Comparison of ENCODE assay signal across 1 cellular context in genomic region chr6:12008366-12009179, GRCh38.
A peak's percentile ranks its signal among the peaks of the same experiment; 100 is the strongest.
TF ChIP-seq lines count a peak whose summit lies in the region.

No MANE protein-coding gene starts in this region.

TF ChIP-seq in K562, 482 proteins besides CTCF, POLR2A, EP300 and RAD21 (continued from another document and continues in another):
- peak; percentile 92 for TF ChIP-seq CHD1 (IDR thresholded peaks at IDR 0.05; ENCODE audit: low read length)
- TF ChIP-seq TRIM28 (IDR thresholded peaks at IDR 0.05): peak; percentile 19; the same call in 1 of the 2 replicates
- TF ChIP-seq RCOR1 (IDR thresholded peaks at IDR 0.05; ENCODE audit: borderline replicate concordance in 1 of 2, low read depth in 2 of 2, low read length in 2 of 2): peak; percentile 40 to 67; a peak in 3 of 4 replicates
- peak in 1 of 2 experiments; percentile 73; a peak in 1 of 4 replicates for TF ChIP-seq TBL1XR1 (IDR thresholded peaks at IDR 0.05; ENCODE audit: low read length in 2 of 2)
- no peak for TF ChIP-seq RFX7 (CRISPR knock-in tag; IDR thresholded peaks at IDR 0.05)
- peak; percentile 15 for TF ChIP-seq NEUROD1 (IDR thresholded peaks at IDR 0.05; ENCODE audit: borderline replicate concordance, low read depth, low read length, partially characterized antibody)
- TF ChIP-seq BACH1 (tag; IDR thresholded peaks at IDR 0.05): 0 out of 2 replicates have a peak, but pooled peaks have one; percentile 16
- peak; percentile 92 for TF ChIP-seq POLR2G (IDR thresholded peaks at IDR 0.05; ENCODE audit: low read depth, low read length)
- TF ChIP-seq GMEB1 (CRISPR knock-in tag; IDR thresholded peaks at IDR 0.05): peak; percentile 65; the same call in 1 of the 2 replicates
- peak; percentile 51 for TF ChIP-seq FOXM1 (IDR thresholded peaks at IDR 0.05; ENCODE audit: low read depth)
- 0 out of 2 replicates have a peak, but pooled peaks have one; percentile 68 for TF ChIP-seq FOXM1 (CRISPR knock-in tag; IDR thresholded peaks at IDR 0.05; ENCODE audit: low read depth)
- peak; percentile 74 for TF ChIP-seq RBBP5 (IDR thresholded peaks at IDR 0.05; ENCODE audit: borderline replicate concordance, insufficient read depth, low read length, poor library complexity, severe bottlenecking)
- peak; percentile 81 for TF ChIP-seq LCOR (CRISPR knock-in tag; IDR thresholded peaks at IDR 0.05)
- no peak for TF ChIP-seq PRPF4 (IDR thresholded peaks at IDR 0.05; ENCODE audit: insufficient read depth, low read depth, low read length, poor library complexity, severe bottlenecking)
- TF ChIP-seq, protein P1, sequence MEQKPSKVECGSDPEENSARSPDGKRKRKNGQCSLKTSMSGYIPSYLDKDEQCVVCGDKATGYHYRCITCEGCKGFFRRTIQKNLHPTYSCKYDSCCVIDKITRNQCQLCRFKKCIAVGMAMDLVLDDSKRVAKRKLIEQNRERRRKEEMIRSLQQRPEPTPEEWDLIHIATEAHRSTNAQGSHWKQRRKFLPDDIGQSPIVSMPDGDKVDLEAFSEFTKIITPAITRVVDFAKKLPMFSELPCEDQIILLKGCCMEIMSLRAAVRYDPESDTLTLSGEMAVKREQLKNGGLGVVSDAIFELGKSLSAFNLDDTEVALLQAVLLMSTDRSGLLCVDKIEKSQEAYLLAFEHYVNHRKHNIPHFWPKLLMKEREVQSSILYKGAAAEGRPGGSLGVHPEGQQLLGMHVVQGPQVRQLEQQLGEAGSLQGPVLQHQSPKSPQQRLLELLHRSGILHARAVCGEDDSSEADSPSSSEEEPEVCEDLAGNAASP (IDR thresholded peaks at IDR 0.05): no peak
- TF ChIP-seq CHCHD3 (CRISPR knock-in tag; IDR thresholded peaks at IDR 0.05): peak; percentile 29; the same call in 1 of the 2 replicates
- no peak for TF ChIP-seq ZNF347 (CRISPR knock-in tag; IDR thresholded peaks at IDR 0.05; ENCODE audit: low read depth)
- 0 out of 2 replicates have a peak, but pooled peaks have one; percentile 24 for TF ChIP-seq KLF1 (tag; IDR thresholded peaks at IDR 0.05)
- TF ChIP-seq SMAD1 (IDR thresholded peaks at IDR 0.05; ENCODE audit: low read depth, low read length, partially characterized antibody): peak; percentile 87
- TF ChIP-seq ZBTB7A (IDR thresholded peaks at IDR 0.05; ENCODE audit: borderline replicate concordance, control insufficient read depth, low read depth, low read length): peak; percentile 92
- no peak for TF ChIP-seq ZNF75A (CRISPR knock-in tag; IDR thresholded peaks at IDR 0.05)
- no peak for TF ChIP-seq MECOM (CRISPR knock-in tag; IDR thresholded peaks at IDR 0.05)
- no peak for TF ChIP-seq NCOA2 (IDR thresholded peaks at IDR 0.05; ENCODE audit: partially characterized antibody in 2 of 2)
- peak; percentile 91 for TF ChIP-seq SUPT5H (IDR thresholded peaks at IDR 0.05)
- TF ChIP-seq TFAM (CRISPR knock-in tag; conservative IDR thresholded peaks at IDR 0.05): no peak
- no peak for TF ChIP-seq ATF1 (CRISPR knock-in tag; IDR thresholded peaks at IDR 0.05)
- TF ChIP-seq ATF1 (tag; IDR thresholded peaks at IDR 0.05): peak; percentile 63
- TF ChIP-seq, protein P2, sequence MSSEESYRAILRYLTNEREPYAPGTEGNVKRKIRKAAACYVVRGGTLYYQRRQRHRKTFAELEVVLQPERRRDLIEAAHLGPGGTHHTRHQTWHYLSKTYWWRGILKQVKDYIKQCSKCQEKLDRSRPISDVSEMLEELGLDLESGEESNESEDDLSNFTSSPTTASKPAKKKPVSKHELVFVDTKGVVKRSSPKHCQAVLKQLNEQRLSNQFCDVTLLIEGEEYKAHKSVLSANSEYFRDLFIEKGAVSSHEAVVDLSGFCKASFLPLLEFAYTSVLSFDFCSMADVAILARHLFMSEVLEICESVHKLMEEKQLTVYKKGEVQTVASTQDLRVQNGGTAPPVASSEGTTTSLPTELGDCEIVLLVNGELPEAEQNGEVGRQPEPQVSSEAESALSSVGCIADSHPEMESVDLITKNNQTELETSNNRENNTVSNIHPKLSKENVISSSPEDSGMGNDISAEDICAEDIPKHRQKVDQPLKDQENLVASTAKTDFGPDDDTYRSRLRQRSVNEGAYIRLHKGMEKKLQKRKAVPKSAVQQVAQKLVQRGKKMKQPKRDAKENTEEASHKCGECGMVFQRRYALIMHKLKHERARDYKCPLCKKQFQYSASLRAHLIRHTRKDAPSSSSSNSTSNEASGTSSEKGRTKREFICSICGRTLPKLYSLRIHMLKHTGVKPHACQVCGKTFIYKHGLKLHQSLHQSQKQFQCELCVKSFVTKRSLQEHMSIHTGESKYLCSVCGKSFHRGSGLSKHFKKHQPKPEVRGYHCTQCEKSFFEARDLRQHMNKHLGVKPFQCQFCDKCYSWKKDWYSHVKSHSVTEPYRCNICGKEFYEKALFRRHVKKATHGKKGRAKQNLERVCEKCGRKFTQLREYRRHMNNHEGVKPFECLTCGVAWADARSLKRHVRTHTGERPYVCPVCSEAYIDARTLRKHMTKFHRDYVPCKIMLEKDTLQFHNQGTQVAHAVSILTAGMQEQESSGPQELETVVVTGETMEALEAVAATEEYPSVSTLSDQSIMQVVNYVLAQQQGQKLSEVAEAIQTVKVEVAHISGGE (CRISPR knock-in tag; IDR thresholded peaks at IDR 0.05): peak in 1 of 3 experiments; percentile 81; a peak in 2 of 6 replicates
- TF ChIP-seq TAL1 (IDR thresholded peaks at IDR 0.05): peak; percentile 10; the same call in 1 of the 2 replicates
- TF ChIP-seq PRDM10 (IDR thresholded peaks at IDR 0.05; ENCODE audit: partially characterized antibody): peak; percentile 24
- no peak for TF ChIP-seq RBM17 (IDR thresholded peaks at IDR 0.05; ENCODE audit: borderline replicate concordance, low read depth, low read length)
- peak; percentile 85; the same call in 1 of the 2 replicates for TF ChIP-seq ERF (CRISPR knock-in tag; IDR thresholded peaks at IDR 0.05)
- no peak for TF ChIP-seq SETDB1 (IDR thresholded peaks at IDR 0.05; ENCODE audit: low read length)
- peak; percentile 74 for TF ChIP-seq GABPB1 (CRISPR knock-in tag; IDR thresholded peaks at IDR 0.05)
- peak; percentile 42; the same call in 1 of the 2 replicates for TF ChIP-seq ZNF12 (CRISPR knock-in tag; IDR thresholded peaks at IDR 0.05)
- TF ChIP-seq SREBF1 (IDR thresholded peaks at IDR 0.05; ENCODE audit: borderline replicate concordance, low read depth, low read length): 0 out of 2 replicates have a peak, but pooled peaks have one; percentile 36
- TF ChIP-seq, protein P3, sequence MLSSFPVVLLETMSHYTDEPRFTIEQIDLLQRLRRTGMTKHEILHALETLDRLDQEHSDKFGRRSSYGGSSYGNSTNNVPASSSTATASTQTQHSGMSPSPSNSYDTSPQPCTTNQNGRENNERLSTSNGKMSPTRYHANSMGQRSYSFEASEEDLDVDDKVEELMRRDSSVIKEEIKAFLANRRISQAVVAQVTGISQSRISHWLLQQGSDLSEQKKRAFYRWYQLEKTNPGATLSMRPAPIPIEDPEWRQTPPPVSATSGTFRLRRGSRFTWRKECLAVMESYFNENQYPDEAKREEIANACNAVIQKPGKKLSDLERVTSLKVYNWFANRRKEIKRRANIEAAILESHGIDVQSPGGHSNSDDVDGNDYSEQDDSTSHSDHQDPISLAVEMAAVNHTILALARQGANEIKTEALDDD (IDR thresholded peaks at IDR 0.05): 0 out of 2 replicates have a peak, but pooled peaks have one; percentile 34
- no peak for TF ChIP-seq SNIP1 (IDR thresholded peaks at IDR 0.05; ENCODE audit: low read depth)
- TF ChIP-seq CHD4 (IDR thresholded peaks at IDR 0.05; ENCODE audit: insufficient read depth, insufficient replicate concordance, low read depth, low read length, poor library complexity, severe bottlenecking): peak; percentile 79
- 0 out of 2 replicates have a peak, but pooled peaks have one; percentile 9 for TF ChIP-seq MITF (IDR thresholded peaks at IDR 0.05)
- peak; percentile 81 for TF ChIP-seq NBN (IDR thresholded peaks at IDR 0.05; ENCODE audit: low read depth)
- no peak for TF ChIP-seq ARID3A (IDR thresholded peaks at IDR 0.05; ENCODE audit: borderline replicate concordance, low read depth, low read length)
- no peak for TF ChIP-seq CREBBP (IDR thresholded peaks at IDR 0.05; ENCODE audit: low read depth, low read length)
- TF ChIP-seq SIX5 (IDR thresholded peaks at IDR 0.05; ENCODE audit: borderline replicate concordance in 1 of 2, insufficient read depth in 1 of 2, low read depth in 1 of 2, low read length in 2 of 2): no peak
- TF ChIP-seq MIER1 (IDR thresholded peaks at IDR 0.05; ENCODE audit: low read depth): 0 out of 2 replicates have a peak, but pooled peaks have one; percentile 45
- TF ChIP-seq LARP7 (IDR thresholded peaks at IDR 0.05): 0 out of 2 replicates have a peak, but pooled peaks have one; percentile 11
- TF ChIP-seq KDM5B (IDR thresholded peaks at IDR 0.05; ENCODE audit: insufficient replicate concordance, low read depth, low read length): peak; percentile 85
- TF ChIP-seq TAF15 (IDR thresholded peaks at IDR 0.05; ENCODE audit: low read depth, low read length): no peak
- TF ChIP-seq GATAD2B (IDR thresholded peaks at IDR 0.05; ENCODE audit: borderline replicate concordance): peak; percentile 13; the same call in 1 of the 2 replicates
- TF ChIP-seq HNRNPK (IDR thresholded peaks at IDR 0.05; ENCODE audit: low read depth, low read length, poor library complexity, severe bottlenecking): no peak
- peak; percentile 90 for TF ChIP-seq NFRKB (IDR thresholded peaks at IDR 0.05; ENCODE audit: low read depth)
- TF ChIP-seq ARNT (IDR thresholded peaks at IDR 0.05): peak; percentile 75 to 82; a peak in 2 of 4 replicates
